Comparison of ENCODE assay signal across 7 cellular contexts in the genomic region with DNA sequence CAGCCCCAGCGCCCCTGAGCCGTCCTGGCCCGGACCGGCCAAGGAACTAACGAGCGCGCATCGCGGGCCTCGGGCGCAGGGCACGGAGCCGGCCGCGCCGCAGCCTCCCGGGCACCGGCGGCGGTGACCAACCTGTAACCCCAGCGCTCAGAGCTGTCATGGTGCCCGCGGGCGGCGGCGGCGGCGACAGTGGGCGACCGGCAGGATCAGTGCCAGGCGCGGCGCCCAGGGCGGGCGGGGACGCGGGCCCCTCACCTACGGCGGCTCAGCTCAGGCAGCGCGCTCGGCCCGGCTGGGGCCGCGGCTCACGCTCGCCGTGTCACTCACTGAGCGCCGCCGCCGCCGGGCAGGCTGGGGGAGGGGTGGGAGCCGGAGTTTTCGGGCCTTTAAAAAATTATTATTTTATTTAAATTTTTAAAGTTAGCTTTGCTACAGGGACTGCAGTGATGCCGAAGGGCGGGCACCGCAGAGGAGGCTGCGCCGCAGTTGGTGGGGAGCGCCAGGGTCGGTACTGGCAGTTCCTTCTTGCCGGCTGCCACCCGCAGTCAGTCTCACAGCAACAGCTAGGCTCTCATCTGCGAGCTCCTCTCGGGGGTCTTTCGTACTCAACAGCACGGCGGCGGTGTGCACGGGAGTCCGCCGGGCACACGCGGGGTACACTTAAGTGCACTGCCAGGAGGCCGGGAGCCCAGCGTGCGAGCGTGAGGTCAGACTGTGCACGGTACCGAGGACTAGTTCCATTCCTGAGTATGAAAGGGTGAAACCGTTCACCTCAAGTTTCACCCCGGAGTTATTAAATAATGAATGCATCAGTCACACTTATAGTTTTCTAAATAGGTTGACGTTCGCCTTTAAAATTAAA. TPM values are rescaled to one million over a fixed set of nuclear protein-coding genes. Genes with fewer than 3 reads are reported as not detected.
DNase-seq lines count a peak whose midpoint lies in the region; ATAC-seq and TF ChIP-seq lines count a peak whose summit lies in the region.

NALCN (minus strand) TSS at position 328 of the 862 bp plus-strand sequence. CDS start 17,382 bp downstream, outside the sequence.

- peaks cover 4% of the 10 kb centered on the region for H3K27me3 ChIP-seq in muscle layer of duodenum (ENCODE audit: low read depth, low read length)
- H3K27me3 ChIP-seq in aorta (ENCODE audit: control insufficient read depth in 1 of 2, insufficient read depth in 2 of 2, low read length in 1 of 2): no peaks in the 10 kb centered on the region

- WGBS in aorta, 2 donors: 1% methylated on average over 57 to 85 of the region's 85 CpGs

- peak; percentile 65 for DNase-seq in NCI-H69 (lab: John Stamatoyannopoulos, UW)
- peak; percentile 28 for DNase-seq in epithelial cell of esophagus (ENCODE audit: low read depth)
- peak; percentile 52 to 84 for DNase-seq in aorta
- DNase-seq in activated naive CD4-positive, alpha-beta T cell (lab: John Stamatoyannopoulos, UW): no peak

- H3K4me3 ChIP-seq in epithelial cell of esophagus (ENCODE audit: low read length): peak within 1 kb of the TSS; percentile 45
- peak within 1 kb of the TSS; percentile 50 to 63 for H3K4me3 ChIP-seq in muscle layer of duodenum (ENCODE audit: low read depth in 1 of 2, low read length in 2 of 2)
- H3K4me3 ChIP-seq in aorta (ENCODE audit: low read length in 2 of 2): peak within 1 kb of the TSS; percentile 83 to 90

- H3K27ac ChIP-seq in muscle layer of duodenum (ENCODE audit: low read length): no peak within 1 kb of the TSS
- peak within 1 kb of the TSS in 1 of 2 donors; percentile 68 for H3K27ac ChIP-seq in aorta (ENCODE audit: low read depth in 1 of 2, low read length in 2 of 2)

- H3K4me1 ChIP-seq in muscle layer of duodenum (ENCODE audit: control insufficient read depth in 1 of 2, insufficient read depth in 2 of 2, low read length in 2 of 2) (peaks cover 0 to 9% of the 10 kb centered on the region in 2 donors), aorta (ENCODE audit: control insufficient read depth in 1 of 2, insufficient read depth in 2 of 2, low read length in 2 of 2) (no peaks in the 10 kb centered on the region)

- TF ChIP-seq CTCF in epithelial cell of esophagus (IDR thresholded peaks at IDR 0.05; ENCODE audit: insufficient read depth, low read depth, low read length, missing control alignments): no peak

- intact Hi-C loops in aorta (cut with DNase I): no loop called here

- H3K9me3 ChIP-seq in muscle layer of duodenum (ENCODE audit: control insufficient read depth in 1 of 2, low read length in 2 of 2): no peaks in the 10 kb centered on the region
- H3K9me3 ChIP-seq in aorta (ENCODE audit: control insufficient read depth, low read length): no peaks in the 10 kb centered on the region

- no peaks in the 10 kb centered on the region for H3K36me3 ChIP-seq in muscle layer of duodenum (ENCODE audit: control insufficient read depth in 1 of 2, insufficient read depth in 2 of 2, low read length in 2 of 2)
- H3K36me3 ChIP-seq in aorta (ENCODE audit: control insufficient read depth in 1 of 2, insufficient read depth in 2 of 2, low read length in 1 of 2): no peaks in the 10 kb centered on the region

- ATAC-seq in GM21381 (IDR thresholded peaks at IDR 0.05; ENCODE audit: unreplicated experiment) (peak; percentile 43), aorta (ENCODE audit: low FRiP score) (peak; percentile 91), GM19455 (IDR thresholded peaks at IDR 0.05; ENCODE audit: unreplicated experiment) (no peak)

RNA-seq across cellular contexts. Expression of gene NALCN, which starts in this region (rescaled TPM):
- total RNA-seq in aorta: 10 to 100 TPM; 11.3 to 16.2 TPM
- 1 to 10 TPM; 2.4 to 5.1 TPM for polyA plus RNA-seq in aorta

Comparison
In these comparisons a context has a peak if more than half of its experiments do, and no peak if none do; other contexts are left out.
1. DNase-seq: peak in NCI-H69 (single experiment), epithelial cell of esophagus (single experiment) and aorta (2 of 2); none in activated naive CD4-positive, alpha-beta T cell (0 of 4).
2. Peak in every context shown above with its lines, with median percentiles within 50 percentile points of each other: H3K4me3 ChIP-seq.